18 cellular contexts compared by ENCODE assay signal in genomic region chr12:57861967-57862366, GRCh38. TPM values are rescaled to one million over a fixed set of nuclear protein-coding genes. Genes with fewer than 3 reads are reported as not detected.
DNase-seq lines count a peak whose midpoint lies in the region; ATAC-seq, FAIRE-seq and TF ChIP-seq lines count a peak whose summit lies in the region.
"Had no signal": no experiment of that assay in that cellular context is flagged by ENCODE, and none has a peak within 500 bp of the region (broad histone marks: within the 10 kb centered on the region; RNA-seq: fewer than 3 reads in every experiment).

No MANE protein-coding gene starts in this region.

- no peak for TF ChIP-seq RAD21 in A549 (conservative IDR thresholded peaks at IDR 0.05 in 1 of 2, IDR thresholded peaks at IDR 0.05 in 1 of 2)
- no peak for TF ChIP-seq RAD21 in K562 (CRISPR knock-in tag; conservative IDR thresholded peaks at IDR 0.05 in 1 of 2, IDR thresholded peaks at IDR 0.05 in 1 of 2)

- H3K9ac ChIP-seq in PC-3 (ENCODE audit: low read length) = no peak overlapping the region
- no peak overlapping the region; a peak in 1 of 4 replicates for H3K9ac ChIP-seq in K562 (ENCODE audit: insufficient read depth in 1 of 2, low read depth in 2 of 2, low read length in 2 of 2)

- no peak for DNase-seq in A549 (ENCODE audit: low read depth in 1 of 2, low spot score in 1 of 2)
- DNase-seq in PC-3 = no peak
- no peak for DNase-seq in K562 (ENCODE audit: extremely low read depth in 1 of 4, low spot score in 3 of 4)
- DNase-seq in MG63 = no peak
- no peak for DNase-seq in activated naive CD4-positive, alpha-beta T cell treated with anti-CD3 and anti-CD28 coated beads, Interleukin-2, amount 10 ng/mL, durations not matched to agents 7 days and 5 days
- DNase-seq in activated CD4-positive, alpha-beta T cell treated with anti-CD3 and anti-CD28 coated beads, Interleukin-2, amount 50 U/mL, for 4 hours = no peak
- no peak for DNase-seq in activated naive CD4-positive, alpha-beta T cell (lab: John Stamatoyannopoulos, UW)
- DNase-seq: 8988T; BE2C; CD4-positive, alpha-beta memory T cell; DMS153; KBM-7; NCI-H187; NCI-H2227 treated with DMSO at 0.1 percent for 48 hours; NCI-H524 had no signal

- 89% methylated on average over 4 of the region's 4 CpGs for WGBS in A549 (ENCODE audit: missing lambda C conversion rate)
- 51% methylated on average over 4 of the region's 4 CpGs for WGBS in K562 (ENCODE audit: insufficient coverage, low coverage, missing lambda C conversion rate)

- H3K4me1 Mint-ChIP-seq in nephron = peaks cover 24% of the 10 kb centered on the region
- peaks cover 8% of the 10 kb centered on the region for H3K4me1 Mint-ChIP-seq in activated naive CD4-positive, alpha-beta T cell treated with anti-CD3 and anti-CD28 coated beads, Interleukin-2, amount 10 ng/mL, durations not matched to agents 7 days and 5 days

- intact Hi-C loops in PC-3 (cut with micrococcal nuclease) (no loop called here), K562 (cut with micrococcal nuclease) (no loop called here)

- H3F3A ChIP-seq in PC-3 (ENCODE audit: low read length, unreplicated experiment) = no peaks in the 10 kb centered on the region

- H3K9me3 ChIP-seq in A549 (no peaks in the 10 kb centered on the region), PC-3 (ENCODE audit: low read length) (no peaks in the 10 kb centered on the region), K562 (replicated peaks; ENCODE audit: control insufficient read depth, insufficient read depth, low read depth, low read length) (no peaks in the 10 kb centered on the region), MG63 (no peaks in the 10 kb centered on the region)
- H3K9me3 ChIP-seq: BE2C had no signal

- CTCF ChIA-PET in A549 (lab: Yijun Ruan, JAX) (interaction anchor here (1.1 to 2.4 kb wide), 7 partner anchors 15 to 44 kb away, joined by 3 to 11 read pairs (median 4); no protein-coding TSS in a partner anchor), PC-3 (lab: Charles Lee) (interaction anchor here (1.3 kb wide), 1 partner anchor 27 kb away, joined by 3 read pairs; no protein-coding TSS in a partner anchor), K562 (lab: Yijun Ruan, JAX; ENCODE audit: low intra/inter-chr PET ratio) (no interaction called here)
- CTCF ChIA-PET in activated naive CD4-positive, alpha-beta T cell treated with anti-CD3 and anti-CD28 coated beads, Interleukin-2, amount 10 ng/mL, durations not matched to agents 7 days and 5 days (lab: Charles Lee) = interaction anchor here (0.8 to 1.4 kb wide), 2 partner anchors 10 to 60 kb away, joined by 3 read pairs; no protein-coding TSS in a partner anchor

- no peak for FAIRE-seq in A549 (lab: Jason Lieb, UNC)
- FAIRE-seq in K562 (lab: Jason Lieb, UNC) = no peak
- FAIRE-seq: GM12878 had no signal

- H3K27me3 ChIP-seq in PC-3 (ENCODE audit: low read length) (no peaks in the 10 kb centered on the region), K562 (ENCODE audit: control insufficient read depth in 2 of 2, insufficient read depth in 2 of 2, low read length in 2 of 2) (no peaks in the 10 kb centered on the region), MG63 (no peaks in the 10 kb centered on the region)
- H3K27me3 ChIP-seq: BE2C had no signal

- H2AFZ ChIP-seq in PC-3 (ENCODE audit: low read length) (0 out of 2 replicates have a peak overlapping the region, but pooled peaks have one; percentile 5), K562 (ENCODE audit: low read depth, low read length) (peak overlapping the region; percentile 10; the same call in 1 of the 2 replicates)

- H3K4me1 ChIP-seq in A549 = peaks cover 25% of the 10 kb centered on the region
- peaks cover 26% of the 10 kb centered on the region for H3K4me1 ChIP-seq in PC-3 (ENCODE audit: insufficient read depth, low read length)
- H3K4me1 ChIP-seq in K562 (replicated peaks in 1 of 2; ENCODE audit: control insufficient read depth in 2 of 2, insufficient read depth in 2 of 2, low read length in 2 of 2) = peaks cover 6 to 15% of the 10 kb centered on the region in 2 experiments; a peak in 4 of 5 replicates
- H3K4me1 ChIP-seq: BE2C had no signal

- ATAC-seq in A549 = no peak
- no peak for ATAC-seq in PC-3
- no peak for ATAC-seq in K562
- ATAC-seq: GM12878 had no signal

- POLR2A ChIA-PET in A549 (lab: Yijun Ruan, JAX) (interaction anchor here (1.0 to 2.1 kb wide), 2 partner anchors 15 to 29 kb away, joined by 3 to 23 read pairs; partner anchors contain the start of gene CTDSP2), PC-3 (lab: Charles Lee; ENCODE audit: unreplicated experiment) (interaction anchor here (0.6 kb wide), 2 partner anchors 33 to 42 kb away, joined by 3 to 4 read pairs; no protein-coding TSS in a partner anchor), K562 (lab: Yijun Ruan, JAX) (interaction anchor here (0.6 to 2.4 kb wide), 7 partner anchors 8 to 575 kb away, joined by 3 to 10 read pairs (median 4); partner anchors contain the start of gene CTDSP2)

- no peaks in the 10 kb centered on the region for H3K9me2 ChIP-seq in PC-3 (replicated peaks; ENCODE audit: low read length)

- H3K4me3 Mint-ChIP-seq in nephron = no peak overlapping the region
- H3K4me3 Mint-ChIP-seq in activated naive CD4-positive, alpha-beta T cell treated with anti-CD3 and anti-CD28 coated beads, Interleukin-2, amount 10 ng/mL, durations not matched to agents 7 days and 5 days = no peak overlapping the region
- H3K4me3 Mint-ChIP-seq: CD4-positive, alpha-beta memory T cell; HFFc6 had no signal

- TF ChIP-seq POLR2A in A549 (IDR thresholded peaks at IDR 0.05; ENCODE audit: low read length) = no peak
- no peak for TF ChIP-seq POLR2A in K562 (conservative IDR thresholded peaks at IDR 0.05)

- no peak for TF ChIP-seq EP300 in A549 (IDR thresholded peaks at IDR 0.05)
- no peak for TF ChIP-seq EP300 in K562 (IDR thresholded peaks at IDR 0.05; ENCODE audit: low read length)

- H3K4me2 ChIP-seq in A549 (peak overlapping the region; percentile 21; the same call in 2 of the 3 replicates), PC-3 (ENCODE audit: low read length) (peak overlapping the region; percentile 24), K562 (ENCODE audit: insufficient read depth, low read length) (no peak overlapping the region)

- no peaks in the 10 kb centered on the region for H3K9me1 ChIP-seq in K562 (ENCODE audit: control insufficient read depth, insufficient read depth, low read length)

- H3K4me3 ChIP-seq in A549 = no peak overlapping the region
- H3K4me3 ChIP-seq in PC-3 (ENCODE audit: low read length) = no peak overlapping the region
- H3K4me3 ChIP-seq in K562 = no peak overlapping the region
- no peak overlapping the region for H3K4me3 ChIP-seq in MG63
- H3K4me3 ChIP-seq: GM12878 had no signal

- BruUV-seq in PC-3 (replicated peaks; lab: Mats Ljungman, UMichigan) = no TSS peak
- no TSS peak for BruUV-seq in K562 (replicated peaks; lab: Mats Ljungman, UMichigan)

- TF ChIP-seq CTCF in A549 (IDR thresholded peaks at IDR 0.05) = no peak
- no peak for TF ChIP-seq CTCF in PC-3 (conservative IDR thresholded peaks at IDR 0.05; ENCODE audit: low read depth, low read length)
- TF ChIP-seq CTCF in K562 (IDR thresholded peaks at IDR 0.05 in 2 of 3, conservative IDR thresholded peaks at IDR 0.05 in 1 of 3; ENCODE audit: insufficient read depth in 2 of 3, low read depth in 1 of 3, low read length in 3 of 3) = no peak
- TF ChIP-seq CTCF in nephron (IDR thresholded peaks at IDR 0.05; ENCODE audit: unreplicated experiment in 3 of 3) = no peak

- H3K27me3 Mint-ChIP-seq in nephron (ENCODE audit: low read depth) = peaks cover 8% of the 10 kb centered on the region
- peaks cover 70% of the 10 kb centered on the region for H3K27me3 Mint-ChIP-seq in activated naive CD4-positive, alpha-beta T cell treated with anti-CD3 and anti-CD28 coated beads, Interleukin-2, amount 10 ng/mL, durations not matched to agents 7 days and 5 days

- in situ Hi-C loops in K562 (cut with MboI) = no loop called here

- H3K36me3 ChIP-seq in PC-3 (ENCODE audit: low read depth, low read length) (no peaks in the 10 kb centered on the region), K562 (ENCODE audit: control insufficient read depth, insufficient read depth, low read length) (no peaks in the 10 kb centered on the region), MG63 (no peaks in the 10 kb centered on the region)
- H3K36me3 ChIP-seq: BE2C had no signal

- H3K36me3 Mint-ChIP-seq in nephron (ENCODE audit: low read depth) = no peaks in the 10 kb centered on the region
- H3K36me3 Mint-ChIP-seq in activated naive CD4-positive, alpha-beta T cell treated with anti-CD3 and anti-CD28 coated beads, Interleukin-2, amount 10 ng/mL, durations not matched to agents 7 days and 5 days = no peaks in the 10 kb centered on the region
- H3K36me3 Mint-ChIP-seq: CD4-positive, alpha-beta memory T cell had no signal

- H3K9me3 Mint-ChIP-seq in nephron = no peaks in the 10 kb centered on the region
- no peaks in the 10 kb centered on the region for H3K9me3 Mint-ChIP-seq in activated naive CD4-positive, alpha-beta T cell treated with anti-CD3 and anti-CD28 coated beads, Interleukin-2, amount 10 ng/mL, durations not matched to agents 7 days and 5 days
- H3K9me3 Mint-ChIP-seq: HFFc6 had no signal

- no peaks in the 10 kb centered on the region for H3K79me2 ChIP-seq in PC-3 (ENCODE audit: low read length)
- no peaks in the 10 kb centered on the region for H3K79me2 ChIP-seq in K562 (ENCODE audit: control insufficient read depth, insufficient read depth, low read length)

- peak overlapping the region in 1 of 2 experiments; percentile 36; a peak in 3 of 6 replicates for H3K27ac ChIP-seq in A549
- H3K27ac ChIP-seq in PC-3 (ENCODE audit: low read length) = peak overlapping the region; percentile 60
- no peak overlapping the region for H3K27ac ChIP-seq in K562 (ENCODE audit: extremely low read depth, low read depth, low read length)

- H4K20me1 ChIP-seq in PC-3 (ENCODE audit: low read length) = no peaks in the 10 kb centered on the region
- no peaks in the 10 kb centered on the region for H4K20me1 ChIP-seq in K562 (replicated peaks; ENCODE audit: control insufficient read depth, insufficient read depth, low read length)

- peak overlapping the region; percentile 41 to 99 (median 72) for H3K27ac Mint-ChIP-seq in nephron
- no peak overlapping the region for H3K27ac Mint-ChIP-seq in activated naive CD4-positive, alpha-beta T cell treated with anti-CD3 and anti-CD28 coated beads, Interleukin-2, amount 10 ng/mL, durations not matched to agents 7 days and 5 days
- H3K27ac Mint-ChIP-seq: HFFc6 had no signal

RNA-seq across cellular contexts. Expression of gene CTDSP2, which starts 15.4 kb away (rescaled TPM):
- polyA plus RNA-seq in A549 (2011; rRNA removed) = 87.7 and 114 TPM in 2 replicates
- polyA plus RNA-seq in A549 (2012; cell fraction: cytosol; rRNA removed) = 61.9 and 67.6 TPM in 2 replicates
- polyA plus RNA-seq in A549 (2012; cell fraction: nucleus; rRNA removed) = 45.2 and 53.4 TPM in 2 replicates
- 26.1 to 34.5 TPM (median 31.3 TPM) in 3 replicates for polyA plus RNA-seq in A549 (2017; fragmentation: RNase III; extraction: RNeasy Plus Mini Kit Qiagen cat#74134 plus additional on column Dnase treatment)
- 127 and 135 TPM in 2 replicates for polyA minus RNA-seq in A549 (2011; rRNA and poly(A)+ RNA removed)
- 37.4 and 39.4 TPM in 2 replicates for total RNA-seq in PC-3 (2014; rRNA removed)
- 89.2 and 157 TPM in 2 replicates for total RNA-seq in K562 (2011; cell fraction: chromatin; rRNA removed; ENCODE audit: low replicate concordance)
- total RNA-seq in K562 (2011; cell fraction: nucleolus; rRNA removed) = 72.6 and 88.1 TPM in 2 replicates
- total RNA-seq in K562 (2011; cell fraction: nucleoplasm; rRNA removed) = 93.3 and 110 TPM in 2 replicates
- 42.0 and 60.5 TPM in 2 replicates for total RNA-seq in K562 (2014; rRNA removed)
- total RNA-seq in K562 (2014; rRNA removed; fragmentation: Illumina TruSeq; extraction: Trizol) = 46.6 and 47.7 TPM in 2 replicates
- 39.8 and 40.2 TPM in 2 replicates for total RNA-seq in K562 (2015; rRNA removed; fragmentation: Illumina TruSeq; extraction: Trizol)
- 93.7 and 108 TPM in 2 replicates for total RNA-seq in K562 (2021)
- 87.2 and 94.7 TPM in 2 replicates for polyA plus RNA-seq in K562 (2011; rRNA removed)
- 115 and 117 TPM in 2 replicates for polyA plus RNA-seq in K562 (2011; cell fraction: cytosol; rRNA removed)
- 128 and 133 TPM in 2 replicates for polyA plus RNA-seq in K562 (2011; cell fraction: nucleus; rRNA removed)
- polyA plus RNA-seq in K562 (2012) = 83.4 and 116 TPM in 2 replicates
- 86.4 and 89.3 TPM in 2 replicates for polyA plus RNA-seq in K562 (2014; fragmentation: Illumina TruSeq; extraction: Trizol)
- polyA plus RNA-seq in K562 (2014; fragmentation: Nextera tagmentation; extraction: Ambion mirVana) = 10 to 100 TPM; 20.4 to 24.1 TPM
- 62.5 and 64.5 TPM in 2 replicates for polyA plus RNA-seq in K562 (2014; rRNA removed)
- 102 and 145 TPM in 2 replicates for polyA minus RNA-seq in K562 (2011; rRNA and poly(A)+ RNA removed)
- 85.8 and 88.5 TPM in 2 replicates for polyA minus RNA-seq in K562 (2011; cell fraction: cytosol; rRNA and poly(A)+ RNA removed)
- 40.9 and 69.2 TPM in 2 replicates for polyA minus RNA-seq in K562 (2011; cell fraction: nucleus; rRNA and poly(A)+ RNA removed)
- total RNA-seq in MG63 (2014; rRNA removed; shearing (Covaris generic); ENCODE audit: low replicate concordance) = 73.2 and 73.3 TPM in 2 replicates

RNA-seq across cellular contexts. Expression of gene AVIL, which starts 43.4 kb away (rescaled TPM):
- polyA plus RNA-seq in A549 (2011; rRNA removed) (0.99 and 1.1 TPM in 2 replicates), A549 (2017; fragmentation: RNase III; extraction: RNeasy Plus Mini Kit Qiagen cat#74134 plus additional on column Dnase treatment) (0.33 to 1.1 TPM (median 0.53 TPM) in 3 replicates), K562 (2011; rRNA removed) (0.17 and 0.24 TPM in 2 replicates), K562 (2014; fragmentation: Illumina TruSeq; extraction: Trizol) (0.39 TPM in 2 replicates), K562 (2014; fragmentation: Nextera tagmentation; extraction: Ambion mirVana) (under 1 TPM; 0.24 to 0.36 TPM), K562 (2014; rRNA removed) (1.5 TPM in 1 of 2 replicates, not detected in the other)
- 0.20 and 0.30 TPM in 2 replicates for polyA plus RNA-seq in A549 (2012; cell fraction: cytosol; rRNA removed)
- polyA plus RNA-seq in A549 (2012; cell fraction: nucleus; rRNA removed) = 1.2 and 1.5 TPM in 2 replicates
- 0.37 and 0.63 TPM in 2 replicates for polyA minus RNA-seq in A549 (2011; rRNA and poly(A)+ RNA removed)
- total RNA-seq in PC-3 (2014; rRNA removed) (2.3 TPM in 1 of 2 replicates, not detected in the other), K562 (2014; rRNA removed) (0.05 and 0.24 TPM in 2 replicates), K562 (2014; rRNA removed; fragmentation: Illumina TruSeq; extraction: Trizol) (0.16 and 0.22 TPM in 2 replicates), K562 (2015; rRNA removed; fragmentation: Illumina TruSeq; extraction: Trizol) (0.25 and 0.34 TPM in 2 replicates), K562 (2021) (0.27 and 0.33 TPM in 2 replicates)
- 1.2 and 1.3 TPM in 2 replicates for total RNA-seq in K562 (2011; cell fraction: chromatin; rRNA removed; ENCODE audit: low replicate concordance)
- 0.39 and 0.83 TPM in 2 replicates for total RNA-seq in K562 (2011; cell fraction: nucleolus; rRNA removed)
- 1.1 and 1.5 TPM in 2 replicates for total RNA-seq in K562 (2011; cell fraction: nucleoplasm; rRNA removed)
- polyA plus RNA-seq in K562 (2011; cell fraction: cytosol; rRNA removed) = 0.10 and 0.18 TPM in 2 replicates
- polyA plus RNA-seq in K562 (2011; cell fraction: nucleus; rRNA removed) = 0.55 and 0.97 TPM in 2 replicates
- polyA plus RNA-seq in K562 (2012) = 0.73 and 2.2 TPM in 2 replicates
- 0.18 and 0.27 TPM in 2 replicates for polyA minus RNA-seq in K562 (2011; rRNA and poly(A)+ RNA removed)
- not detected in 2 replicates for polyA minus RNA-seq in K562 (2011; cell fraction: cytosol; rRNA and poly(A)+ RNA removed)
- polyA minus RNA-seq in K562 (2011; cell fraction: nucleus; rRNA and poly(A)+ RNA removed) = 0.27 and 0.89 TPM in 2 replicates
- total RNA-seq in MG63 (2014; rRNA removed; shearing (Covaris generic); ENCODE audit: low replicate concordance) = 2.5 TPM in 1 of 2 replicates, not detected in the other
